In the genomic region with DNA sequence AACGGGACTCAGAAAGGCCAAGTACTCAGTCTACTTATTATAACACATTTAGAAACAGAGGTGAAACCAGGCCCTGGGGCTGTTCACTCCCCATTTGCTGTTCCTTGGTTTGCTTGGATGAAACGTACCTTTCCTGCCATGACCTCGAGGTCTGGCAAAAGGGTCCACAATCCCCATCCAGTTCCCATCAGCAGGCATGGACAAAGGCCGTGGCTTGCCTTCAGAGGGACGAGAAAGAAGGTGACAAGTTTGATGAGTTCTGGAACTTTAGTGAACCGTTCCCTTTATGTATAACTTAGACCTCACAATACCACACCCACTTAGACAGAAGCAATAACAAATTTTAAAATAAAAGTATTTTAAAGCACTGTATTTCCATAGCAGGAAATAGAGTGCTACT, we compare ENCODE assay signal across 1 cellular context.
TF ChIP-seq lines count a peak whose summit lies in the region.

No MANE protein-coding gene starts in this region.

TF ChIP-seq in A549, 52 proteins besides CTCF, POLR2A, EP300 and RAD21 (continued from another document):
- TF ChIP-seq, protein P1, sequence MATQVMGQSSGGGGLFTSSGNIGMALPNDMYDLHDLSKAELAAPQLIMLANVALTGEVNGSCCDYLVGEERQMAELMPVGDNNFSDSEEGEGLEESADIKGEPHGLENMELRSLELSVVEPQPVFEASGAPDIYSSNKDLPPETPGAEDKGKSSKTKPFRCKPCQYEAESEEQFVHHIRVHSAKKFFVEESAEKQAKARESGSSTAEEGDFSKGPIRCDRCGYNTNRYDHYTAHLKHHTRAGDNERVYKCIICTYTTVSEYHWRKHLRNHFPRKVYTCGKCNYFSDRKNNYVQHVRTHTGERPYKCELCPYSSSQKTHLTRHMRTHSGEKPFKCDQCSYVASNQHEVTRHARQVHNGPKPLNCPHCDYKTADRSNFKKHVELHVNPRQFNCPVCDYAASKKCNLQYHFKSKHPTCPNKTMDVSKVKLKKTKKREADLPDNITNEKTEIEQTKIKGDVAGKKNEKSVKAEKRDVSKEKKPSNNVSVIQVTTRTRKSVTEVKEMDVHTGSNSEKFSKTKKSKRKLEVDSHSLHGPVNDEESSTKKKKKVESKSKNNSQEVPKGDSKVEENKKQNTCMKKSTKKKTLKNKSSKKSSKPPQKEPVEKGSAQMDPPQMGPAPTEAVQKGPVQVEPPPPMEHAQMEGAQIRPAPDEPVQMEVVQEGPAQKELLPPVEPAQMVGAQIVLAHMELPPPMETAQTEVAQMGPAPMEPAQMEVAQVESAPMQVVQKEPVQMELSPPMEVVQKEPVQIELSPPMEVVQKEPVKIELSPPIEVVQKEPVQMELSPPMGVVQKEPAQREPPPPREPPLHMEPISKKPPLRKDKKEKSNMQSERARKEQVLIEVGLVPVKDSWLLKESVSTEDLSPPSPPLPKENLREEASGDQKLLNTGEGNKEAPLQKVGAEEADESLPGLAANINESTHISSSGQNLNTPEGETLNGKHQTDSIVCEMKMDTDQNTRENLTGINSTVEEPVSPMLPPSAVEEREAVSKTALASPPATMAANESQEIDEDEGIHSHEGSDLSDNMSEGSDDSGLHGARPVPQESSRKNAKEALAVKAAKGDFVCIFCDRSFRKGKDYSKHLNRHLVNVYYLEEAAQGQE (IDR thresholded peaks at IDR 0.05) = no peak
- TF ChIP-seq HOXA7 (CRISPR knock-in tag; IDR thresholded peaks at IDR 0.05) (no peak), JUNB (IDR thresholded peaks at IDR 0.05) (no peak), JUN (IDR thresholded peaks at IDR 0.05) (no peak)
TF ChIP-seq in A549: peak in this region for 0.
